In genomic region chr11:118353084-118353710, GRCh38 we compare ENCODE assay signal across 9 cellular contexts. TPM values are rescaled to one million over a fixed set of nuclear protein-coding genes. Genes with fewer than 3 reads are reported as not detected.
DNase-seq lines count a peak whose midpoint lies in the region; ATAC-seq and TF ChIP-seq lines count a peak whose summit lies in the region.
"Had no signal": no experiment of that assay in that cellular context is flagged by ENCODE, and none has a peak within 500 bp of the region (broad histone marks: within the 10 kb centered on the region; RNA-seq: fewer than 3 reads in every experiment).

No MANE protein-coding gene starts in this region.

- no peak for TF ChIP-seq POLR2A in Peyer's patch (IDR thresholded peaks at IDR 0.05)

- TF ChIP-seq CTCF in left ventricle myocardium inferior (IDR thresholded peaks at IDR 0.05; ENCODE audit: borderline replicate concordance) (peak; percentile 65), Peyer's patch (IDR thresholded peaks at IDR 0.05) (peak; percentile 26 to 67 (median 58)), epithelial cell of proximal tubule (conservative IDR thresholded peaks at IDR 0.05; ENCODE audit: low read depth, low read length) (peak; percentile 54)

- H3K4me3 ChIP-seq in left ventricle myocardium inferior (no peak overlapping the region), Peyer's patch (no peak overlapping the region), epithelial cell of proximal tubule (ENCODE audit: low read depth, low read length) (no peak overlapping the region)

- H3K9me3 ChIP-seq in left ventricle myocardium inferior (replicated peaks) (no peaks in the 10 kb centered on the region), Peyer's patch (no peaks in the 10 kb centered on the region)

- ATAC-seq in Right ventricle myocardium superior (ENCODE audit: poor library complexity) (no peak), GM18870 (IDR thresholded peaks at IDR 0.05; ENCODE audit: unreplicated experiment) (no peak)

- H3K27ac ChIP-seq in left ventricle myocardium inferior (replicated peaks) (no peak overlapping the region), Peyer's patch (no peak overlapping the region)

- intact Hi-C loops in left ventricle myocardium inferior (cut with micrococcal nuclease) (loop anchor here (10.0 kb wide), 1 partner anchor 158 kb away; no protein-coding TSS in a partner anchor), Right ventricle myocardium superior (cut with DNase I) (loop anchor here (5.0 kb wide), 2 partner anchors 56 to 156 kb away; no protein-coding TSS in a partner anchor)

- H3K4me1 ChIP-seq in left ventricle myocardium inferior: no peaks in the 10 kb centered on the region
- H3K4me1 ChIP-seq in Peyer's patch: no peaks in the 10 kb centered on the region

- peaks cover 28% of the 10 kb centered on the region for H3K27me3 ChIP-seq in left ventricle myocardium inferior (ENCODE audit: low read depth)
- H3K27me3 ChIP-seq in Peyer's patch: no peaks in the 10 kb centered on the region

- no peak for DNase-seq in left ventricle myocardium inferior
- no peak for DNase-seq in Right ventricle myocardium superior
- no peak for DNase-seq in Peyer's patch
- DNase-seq in epithelial cell of proximal tubule (ENCODE audit: low read depth): no peak
- DNase-seq in smooth muscle cell of the brain vasculature (ENCODE audit: low read depth, low spot score): peak; percentile 13
- no peak for DNase-seq in UCSD-AML1 (lab: John Stamatoyannopoulos, UW; ENCODE audit: unreplicated experiment)
- DNase-seq in NCI-H128 (lab: John Stamatoyannopoulos, UW; ENCODE audit: unreplicated experiment): no peak

- H3K36me3 ChIP-seq in left ventricle myocardium inferior: no peaks in the 10 kb centered on the region
- H3K36me3 ChIP-seq in Peyer's patch: no peaks in the 10 kb centered on the region

RNA-seq across cellular contexts. Expression of gene UBE4A, which starts 6.2 kb away (rescaled TPM):
- total RNA-seq in left ventricle myocardium inferior: 32.6 TPM
- 33.2 TPM for total RNA-seq in Right ventricle myocardium superior
- 10 to 100 TPM; 47.7 to 60.1 (median 54.1) TPM for total RNA-seq in Peyer's patch
- total RNA-seq in epithelial cell of proximal tubule: 27.3 and 39.3 TPM in 2 replicates

RNA-seq across cellular contexts. Expression of gene CD3G, which starts 9.1 kb away (rescaled TPM):
- total RNA-seq in left ventricle myocardium inferior: 0.16 TPM
- not detected for total RNA-seq in Right ventricle myocardium superior
- 1 to 10 TPM; 4.7 to 7.0 (median 5.4) TPM for total RNA-seq in Peyer's patch
- total RNA-seq in epithelial cell of proximal tubule: not detected in 2 replicates
- total RNA-seq: H1 had no signal

RNA-seq across cellular contexts. Expression of gene CD3D, which starts 10.7 kb away (rescaled TPM):
- total RNA-seq in left ventricle myocardium inferior (not detected), Right ventricle myocardium superior (0.62 TPM), Peyer's patch (10 to 100 TPM; 15.4 to 26.6 (median 21.1) TPM), epithelial cell of proximal tubule (not detected in 2 replicates)
- total RNA-seq: H1 had no signal

RNA-seq across cellular contexts. Expression of gene ATP5MG, which starts 48.2 kb away (rescaled TPM):
- 854 TPM for total RNA-seq in left ventricle myocardium inferior
- total RNA-seq in Right ventricle myocardium superior: 748 TPM
- 10 to 100 TPM; 38.5 to 89.8 (median 51.6) TPM for total RNA-seq in Peyer's patch
- total RNA-seq in epithelial cell of proximal tubule: 82.7 and 86.8 TPM in 2 replicates

RNA-seq across cellular contexts. Expression of gene CD3E, which starts 48.7 kb away (rescaled TPM):
- total RNA-seq in left ventricle myocardium inferior (0.60 TPM), Right ventricle myocardium superior (0.38 TPM), Peyer's patch (1 to 10 TPM; 6.6 to 9.9 (median 8.7) TPM), epithelial cell of proximal tubule (not detected in 2 replicates)
- total RNA-seq: H1 had no signal

Comparison
In these comparisons a context has a peak if more than half of its experiments do, and no peak if none do; other contexts are left out.
1. RNA of gene CD3D, which starts 10.7 kb away (total RNA-seq): 15.4 to 26.6 TPM in Peyer's patch; 0.62 TPM in Right ventricle myocardium superior (single experiment), not detected in left ventricle myocardium inferior (single experiment) and not detected in epithelial cell of proximal tubule; every median in the first group is over 10 times any median in the second.
2. Peak in every context shown above with its lines, with median percentiles within 50 percentile points of each other: CTCF ChIP-seq.